ENCODE assay signal across 17 cellular contexts in the genomic region with DNA sequence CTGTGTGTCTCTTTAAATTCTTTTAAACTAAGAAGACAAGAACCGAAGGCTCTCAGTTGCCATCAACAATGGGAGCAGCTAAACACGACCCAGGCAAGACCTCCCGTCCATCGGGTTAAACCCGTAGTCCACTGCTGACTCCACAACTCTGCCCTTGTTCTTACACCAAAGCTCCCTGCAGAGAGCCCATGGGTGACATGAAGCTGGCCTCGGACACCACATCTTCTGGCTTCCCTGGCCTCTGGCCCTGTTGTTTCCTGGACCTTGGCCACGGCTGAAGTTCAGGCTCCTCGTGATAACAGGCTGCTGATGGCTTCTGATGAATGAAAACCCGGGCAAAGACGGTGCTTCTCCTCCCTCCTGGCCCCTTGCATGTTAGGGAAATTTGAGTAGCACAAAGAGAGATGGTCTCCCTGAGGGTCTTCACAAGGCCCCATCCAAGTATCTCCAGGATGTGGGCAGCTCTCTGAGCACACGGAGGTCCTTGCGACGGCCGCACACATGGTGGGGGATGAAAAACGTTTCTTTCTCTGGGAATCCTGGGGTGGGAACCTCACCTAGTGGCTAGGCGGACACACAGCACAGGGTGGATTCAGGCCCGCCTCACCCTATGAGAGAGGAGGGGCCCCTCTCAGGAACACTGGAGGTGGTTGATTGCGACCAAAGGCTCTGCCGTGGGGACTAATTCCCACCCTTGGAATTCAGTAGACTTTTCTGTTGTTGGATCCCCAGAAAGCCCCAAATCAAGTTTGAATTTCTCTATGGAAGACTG.
DNase-seq lines count a peak whose midpoint lies in the region; ATAC-seq, FAIRE-seq and TF ChIP-seq lines count a peak whose summit lies in the region.
"Had no signal": no experiment of that assay in that cellular context is flagged by ENCODE, and none has a peak within 500 bp of the region (broad histone marks: within the 10 kb centered on the region; RNA-seq: fewer than 3 reads in every experiment).

No MANE protein-coding gene starts in this region.

- H3K36me3 ChIP-seq in SJSA1 (no peaks in the 10 kb centered on the region), liver (ENCODE audit: control insufficient read depth in 4 of 4, insufficient read depth in 3 of 4, low read depth in 1 of 4, low read length in 3 of 4) (no peaks in the 10 kb centered on the region)
- H3K36me3 ChIP-seq: esophagus muscularis mucosa had no signal

- H4K8ac ChIP-seq in H9 (replicated peaks; ENCODE audit: insufficient read length, low read depth, low read length) = no peak overlapping the region

- H2BK5ac ChIP-seq in H9 (ENCODE audit: insufficient read length, low read length) = no peak overlapping the region

- H3K27me3 ChIP-seq in H9 (ENCODE audit: insufficient read depth, low read length) = no peaks in the 10 kb centered on the region
- peaks cover 20% of the 10 kb centered on the region for H3K27me3 ChIP-seq in SJSA1 (replicated peaks)
- H3K27me3 ChIP-seq in liver (ENCODE audit: control insufficient read depth in 4 of 4, insufficient read depth in 4 of 4, low read length in 3 of 4) = peaks cover 0 to 3% (median 0%) of the 10 kb centered on the region in 4 donors

- H2BK15ac ChIP-seq in H9 (ENCODE audit: low read depth, low read length) = no peak overlapping the region

- no peaks in the 10 kb centered on the region for H3K23me2 ChIP-seq in H9 (ENCODE audit: insufficient read length, low read depth, low read length, poor library complexity, severe bottlenecking)

- no peak for FAIRE-seq in A549 (lab: Jason Lieb, UNC)
- FAIRE-seq: islet of Langerhans had no signal

- no peaks in the 10 kb centered on the region for H4K20me1 ChIP-seq in H9 (ENCODE audit: control insufficient read depth, insufficient read depth, insufficient read length)

- no peaks in the 10 kb centered on the region for H3K79me2 ChIP-seq in H9 (ENCODE audit: insufficient read depth, low read length)

- H3K14ac ChIP-seq in H9 (ENCODE audit: insufficient read depth, low read length) = no peak overlapping the region

- H2AK5ac ChIP-seq in H9 (ENCODE audit: insufficient read length, low read length) = no peak overlapping the region

- POLR2A ChIA-PET in A549 (lab: Yijun Ruan, JAX) = no interaction called here

- CTCF ChIA-PET in A549 (lab: Yijun Ruan, JAX) = interaction anchor here (0.6 kb wide), 1 partner anchor 271 kb away, joined by 3 read pairs; no protein-coding TSS in a partner anchor

- no peak for TF ChIP-seq CTCF in A549 (IDR thresholded peaks at IDR 0.05)
- peak; percentile 22; the same call in 1 of the 3 replicates for TF ChIP-seq CTCF in H9 (conservative IDR thresholded peaks at IDR 0.05)
- TF ChIP-seq CTCF in liver (IDR thresholded peaks at IDR 0.05; ENCODE audit: low read depth, low read length, missing input control) = no peak

- H2BK20ac ChIP-seq in H9 (ENCODE audit: low read depth, low read length, poor library complexity, severe bottlenecking) = no peak overlapping the region

- TF ChIP-seq RAD21 in A549 (conservative IDR thresholded peaks at IDR 0.05 in 1 of 2, IDR thresholded peaks at IDR 0.05 in 1 of 2) (no peak), liver (IDR thresholded peaks at IDR 0.05) (no peak)

- H4K5ac ChIP-seq in H9 (ENCODE audit: insufficient read length, low read depth, low read length) = no peak overlapping the region

- H3K27ac Mint-ChIP-seq in H9 = peak overlapping the region in 1 of 3 experiments; percentile 81; a peak in 1 of 7 replicates
- H3K27ac Mint-ChIP-seq: T-helper 2 cell treated with Interferon-gamma antibody and Interleukin-4, amounts not matched to agents 5 μg/mL and 100 μg/mL, for 36 hours had no signal

- no peak overlapping the region for H4K91ac ChIP-seq in H9 (ENCODE audit: insufficient read length, low read depth, low read length)

- no peak for TF ChIP-seq POLR2A in A549 (IDR thresholded peaks at IDR 0.05; ENCODE audit: low read length)

- ATAC-seq in A549 (peak; percentile 9 to 53; a peak in 4 of 6 replicates), HG03442 (IDR thresholded peaks at IDR 0.05; ENCODE audit: unreplicated experiment) (no peak), GM21619 (IDR thresholded peaks at IDR 0.05; ENCODE audit: unreplicated experiment) (no peak)

- H3K23ac ChIP-seq in H9 (ENCODE audit: insufficient read length, low read depth, low read length) = no peak overlapping the region

- H2AFZ ChIP-seq in H9 (ENCODE audit: low read length) = no peak overlapping the region

- no peak overlapping the region for H3K4ac ChIP-seq in H9 (ENCODE audit: low read depth, low read length)

- no peak overlapping the region for H3K9ac ChIP-seq in H9 (ENCODE audit: extremely low read depth, insufficient read length, low read length)
- H3K9ac ChIP-seq in liver (ENCODE audit: low read depth in 1 of 2, low read length in 2 of 2) = no peak overlapping the region

- H2BK12ac ChIP-seq in H9 (ENCODE audit: insufficient read length, low read depth, low read length) = no peak overlapping the region

- no peak for TF ChIP-seq EP300 in A549 (IDR thresholded peaks at IDR 0.05)

- no peaks in the 10 kb centered on the region for H3K79me1 ChIP-seq in H9 (ENCODE audit: insufficient read depth, low read depth, low read length, poor library complexity, severe bottlenecking)

- H3K27ac ChIP-seq in A549 = no peak overlapping the region
- no peak overlapping the region for H3K27ac ChIP-seq in H9 (ENCODE audit: insufficient read length, low read depth, low read length)
- H3K27ac ChIP-seq in SJSA1 = no peak overlapping the region
- H3K27ac ChIP-seq in liver (ENCODE audit: low read depth in 1 of 2, low read length in 2 of 2) = no peak overlapping the region
- H3K27ac ChIP-seq: esophagus muscularis mucosa had no signal

- H3K4me1 ChIP-seq in A549 (0 out of 3 replicates have a peak, but pooled peaks cover 7% of the 10 kb centered on the region), H9 (ENCODE audit: insufficient read depth, low read length) (0 out of 2 replicates have a peak, but pooled peaks cover 2% of the 10 kb centered on the region), SJSA1 (replicated peaks) (peaks cover 9% of the 10 kb centered on the region), liver (ENCODE audit: control insufficient read depth in 4 of 4, insufficient read depth in 4 of 4, low read length in 3 of 4) (no peaks in the 10 kb centered on the region)
- H3K4me1 ChIP-seq: esophagus muscularis mucosa had no signal

- DNase-seq in A549 (ENCODE audit: low read depth in 1 of 2, low spot score in 1 of 2) = no peak
- DNase-seq in H9 = no peak
- no peak for DNase-seq in SJSA1 (ENCODE audit: low read depth in 1 of 2, low spot score in 2 of 2)
- no peak for DNase-seq in kidney glomerular epithelial cell (lab: John Stamatoyannopoulos, UW)
- no peak for DNase-seq in NOMO-1 treated with DMSO at 0.1 percent for 48 hours (lab: John Stamatoyannopoulos, UW; ENCODE audit: unreplicated experiment)
- DNase-seq: activated CD4-positive, alpha-beta T cell treated with anti-CD3 and anti-CD28 coated beads for 1 hour; activated naive CD4-positive, alpha-beta T cell treated with Interleukin-2 at 50 U/mL for 16 hours; cortex of kidney; NCI-H1694 treated with DMSO at 0.1 percent for 48 hours; NCI-H774 had no signal

- H3K9me3 Mint-ChIP-seq in H9 = no peaks in the 10 kb centered on the region
- H3K9me3 Mint-ChIP-seq: T-helper 2 cell treated with Interferon-gamma antibody and Interleukin-4, amounts not matched to agents 5 μg/mL and 100 μg/mL, for 36 hours had no signal

- H3K4me1 Mint-ChIP-seq in H9 = peaks cover 12% of the 10 kb centered on the region in 2 experiments

- H3K18ac ChIP-seq in H9 (ENCODE audit: insufficient read length, low read depth, low read length) = no peak overlapping the region

- H3K56ac ChIP-seq in H9 (ENCODE audit: insufficient read length, low read depth, low read length) = no peak overlapping the region

- no peak overlapping the region for H3T11ph ChIP-seq in H9 (ENCODE audit: low read length)

- WGBS in A549 (ENCODE audit: missing lambda C conversion rate) = 29% methylated on average over 18 of the region's 19 CpGs
- WGBS in H9 (ENCODE audit: extremely low coverage, insufficient read length, low lambda C conversion rate) = no CpG with 5 or more reads among the region's 19 CpGs
- WGBS in liver = 53% methylated on average over 19 of the region's 19 CpGs

- no peak overlapping the region for H2BK120ac ChIP-seq in H9 (ENCODE audit: low read depth, low read length, poor library complexity, severe bottlenecking)

- 0 out of 3 replicates have a peak overlapping the region, but pooled peaks have one; percentile 3 for H3K4me3 ChIP-seq in A549
- peak overlapping the region; percentile 20; the same call in 1 of the 2 replicates for H3K4me3 ChIP-seq in SJSA1
- H3K4me3 ChIP-seq in liver (ENCODE audit: low read depth in 1 of 3, low read length in 3 of 3) = no peak overlapping the region
- H3K4me3 ChIP-seq: esophagus muscularis mucosa had no signal

- no peak overlapping the region for H3K4me3 Mint-ChIP-seq in H9
- H3K4me3 Mint-ChIP-seq: T-helper 2 cell treated with Interferon-gamma antibody and Interleukin-4, amounts not matched to agents 5 μg/mL and 100 μg/mL, for 36 hours had no signal

- H3K27me3 Mint-ChIP-seq in H9 (ENCODE audit: low read depth) = peaks cover 5% of the 10 kb centered on the region; the same call in 1 of the 2 replicates

- H3K9me3 ChIP-seq in A549 (no peaks in the 10 kb centered on the region), H9 (ENCODE audit: control insufficient read depth, low read depth, low read length) (no peaks in the 10 kb centered on the region), SJSA1 (replicated peaks) (no peaks in the 10 kb centered on the region), liver (ENCODE audit: control insufficient read depth in 4 of 4, low read length in 3 of 4) (peaks cover 0 to 2% (median 0%) of the 10 kb centered on the region in 4 donors)
- H3K9me3 ChIP-seq: Caco-2, esophagus muscularis mucosa had no signal

- peak overlapping the region; percentile 61 for H3K4me2 ChIP-seq in A549
- no peak overlapping the region for H3K4me2 ChIP-seq in H9 (ENCODE audit: insufficient read depth, insufficient read length, low read length)

- no peaks in the 10 kb centered on the region; a peak in 1 of 7 replicates for H3K36me3 Mint-ChIP-seq in H9 (ENCODE audit: insufficient read depth in 1 of 3, low read depth in 3 of 3)

TF ChIP-seq in A549, 52 proteins besides CTCF, POLR2A, EP300 and RAD21 (continues in another document):
- TF ChIP-seq CHD2 (IDR thresholded peaks at IDR 0.05; ENCODE audit: low read length, partially characterized antibody) (no peak), FOXS1 (CRISPR knock-in tag; IDR thresholded peaks at IDR 0.05) (no peak), MAFK (IDR thresholded peaks at IDR 0.05; ENCODE audit: partially characterized antibody) (no peak), POLR2AphosphoS2 (conservative IDR thresholded peaks at IDR 0.05; ENCODE audit: low read length) (no peak)

TF ChIP-seq in liver, 16 proteins besides CTCF, POLR2A, EP300 and RAD21:
- no peak for TF ChIP-seq TAF1 (conservative IDR thresholded peaks at IDR 0.05)
- peak; percentile 42 to 45 for TF ChIP-seq HNF4A (conservative IDR thresholded peaks at IDR 0.05)
TF ChIP-seq in liver: peak in this region for 1.

Comparison
In these comparisons a context has a peak if more than half of its experiments do, and no peak if none do; other contexts are left out.
1. ATAC-seq: peak in A549 (2 of 2); none in HG03442 (single experiment) and GM21619 (single experiment).
2. H3K4me3 ChIP-seq: peak in A549 (single experiment) and SJSA1 (single experiment); none in liver (0 of 3).